In genomic region chr4:38728651-38729141, GRCh38 we compare ENCODE assay signal across 14 cellular contexts. TPM values are rescaled to one million over a fixed set of nuclear protein-coding genes. Genes with fewer than 3 reads are reported as not detected.
DNase-seq lines count a peak whose midpoint lies in the region; ATAC-seq and TF ChIP-seq lines count a peak whose summit lies in the region.
"Had no signal": no experiment of that assay in that cellular context is flagged by ENCODE, and none has a peak within 500 bp of the region (broad histone marks: within the 10 kb centered on the region; RNA-seq: fewer than 3 reads in every experiment).

No MANE protein-coding gene starts in this region.

- peaks cover 32% of the 10 kb centered on the region for H3K4me1 Mint-ChIP-seq in activated CD4-positive, alpha-beta T cell treated with anti-CD3 and anti-CD28 coated beads, Interleukin-2, amount 10 ng/mL, durations not matched to agents 7 days and 5 days
- H3K4me1 Mint-ChIP-seq in Caco-2 (ENCODE audit: low read depth, unreplicated experiment), result peaks cover 11% of the 10 kb centered on the region

- WGBS in hepatocyte (ENCODE audit: low lambda C conversion rate, missing lambda C conversion rate), result 54% methylated on average over 4 of the region's 4 CpGs

- H3K27me3 Mint-ChIP-seq in activated CD4-positive, alpha-beta T cell treated with anti-CD3 and anti-CD28 coated beads, Interleukin-2, amount 10 ng/mL, durations not matched to agents 7 days and 5 days, result no peaks in the 10 kb centered on the region
- H3K27me3 Mint-ChIP-seq in Caco-2 (ENCODE audit: insufficient read depth, unreplicated experiment), result no peaks in the 10 kb centered on the region
- H3K27me3 Mint-ChIP-seq: B cell, naive B cell had no signal

- no peak overlapping the region for H3K27ac ChIP-seq in hepatocyte
- H3K27ac ChIP-seq: vagina had no signal

- H3K4me3 ChIP-seq in hepatocyte (no peak overlapping the region), Caco-2 (ENCODE audit: low read depth, low read length) (no peak overlapping the region)
- H3K4me3 ChIP-seq: vagina had no signal

- H3K4me1 ChIP-seq in hepatocyte (ENCODE audit: insufficient read depth) (no peaks in the 10 kb centered on the region), Caco-2 (peaks cover 16% of the 10 kb centered on the region)

- no peak overlapping the region for H3K4me3 Mint-ChIP-seq in activated CD4-positive, alpha-beta T cell treated with anti-CD3 and anti-CD28 coated beads, Interleukin-2, amount 10 ng/mL, durations not matched to agents 7 days and 5 days
- no peak overlapping the region for H3K4me3 Mint-ChIP-seq in Caco-2 (ENCODE audit: unreplicated experiment)
- H3K4me3 Mint-ChIP-seq: B cell, naive B cell had no signal

- BruUV-seq in Caco-2 (replicated peaks; lab: Mats Ljungman, UMichigan), result no TSS peak

- CTCF ChIA-PET in activated CD4-positive, alpha-beta T cell treated with anti-CD3 and anti-CD28 coated beads, Interleukin-2, amount 10 ng/mL, durations not matched to agents 7 days and 5 days (lab: Charles Lee), result interaction anchor here (1.3 kb wide), 1 partner anchor 549 kb away, joined by 4 read pairs; no protein-coding TSS in a partner anchor
- CTCF ChIA-PET in Caco-2 (lab: Charles Lee), result interaction anchor here (0.5 kb wide), 1 partner anchor 348 kb away, joined by 4 read pairs; no protein-coding TSS in a partner anchor

- POLR2A ChIA-PET in activated CD4-positive, alpha-beta T cell treated with anti-CD3 and anti-CD28 coated beads, Interleukin-2, amount 10 ng/mL, durations not matched to agents 7 days and 5 days (lab: Charles Lee), result no interaction called here
- POLR2A ChIA-PET in Caco-2 (lab: Charles Lee), result no interaction called here

- H3K27ac Mint-ChIP-seq in activated CD4-positive, alpha-beta T cell treated with anti-CD3 and anti-CD28 coated beads, Interleukin-2, amount 10 ng/mL, durations not matched to agents 7 days and 5 days, result peak overlapping the region; percentile 14
- no peak overlapping the region for H3K27ac Mint-ChIP-seq in Caco-2 (ENCODE audit: unreplicated experiment)
- H3K27ac Mint-ChIP-seq: B cell had no signal

- no peaks in the 10 kb centered on the region for H3K9me2 ChIP-seq in hepatocyte (replicated peaks; ENCODE audit: insufficient read depth)

- H3K79me2 ChIP-seq in hepatocyte, result no peaks in the 10 kb centered on the region

- H3K4me2 ChIP-seq in hepatocyte, result no peak overlapping the region

- DNase-seq in activated CD4-positive, alpha-beta T cell treated with anti-CD3 and anti-CD28 coated beads, Interleukin-2, amount 10 ng/mL, durations not matched to agents 7 days and 5 days, result no peak
- no peak for DNase-seq in activated CD4-positive, alpha-beta T cell treated with anti-CD3 and anti-CD28 coated beads, Interleukin-2, amount 50 U/mL, for 1 hour
- DNase-seq in OCI-M1 (lab: John Stamatoyannopoulos, UW), result peak; percentile 33
- peak; percentile 13 for DNase-seq in hepatocyte (ENCODE audit: low spot score)
- peak; percentile 57 for DNase-seq in ureter (ENCODE audit: low spot score)
- DNase-seq in activated CD8-positive, alpha-beta memory T cell treated with anti-CD3 and anti-CD28 coated beads for 24 hours, result no peak
- no peak for DNase-seq in Caco-2
- DNase-seq in omental fat pad (ENCODE audit: low spot score), result no peak
- DNase-seq: naive B cell; NCI-H1048; stimulated activated CD4-positive, alpha-beta T cell treated with anti-CD3 and anti-CD28 coated beads, Interleukin-4, amount 100 ng/mL, for 24 hours had no signal

- intact Hi-C loops in Caco-2 (cut with micrococcal nuclease; ENCODE audit: unreplicated experiment), result no loop called here

- TF ChIP-seq CTCF in hepatocyte (IDR thresholded peaks at IDR 0.05; ENCODE audit: poor library complexity) (peak; percentile 7), Caco-2 (IDR thresholded peaks at IDR 0.05; ENCODE audit: insufficient read depth in 1 of 2, low read depth in 1 of 2, low read length in 1 of 2, severe bottlenecking in 1 of 2, unreplicated experiment in 1 of 2) (no peak), omental fat pad (IDR thresholded peaks at IDR 0.05) (no peak)

- no peaks in the 10 kb centered on the region for H4K20me1 ChIP-seq in hepatocyte (ENCODE audit: insufficient read depth, poor library complexity, severe bottlenecking)

- peaks cover 4% of the 10 kb centered on the region for H3K36me3 Mint-ChIP-seq in activated CD4-positive, alpha-beta T cell treated with anti-CD3 and anti-CD28 coated beads, Interleukin-2, amount 10 ng/mL, durations not matched to agents 7 days and 5 days (ENCODE audit: low read depth)
- H3K36me3 Mint-ChIP-seq in Caco-2 (ENCODE audit: insufficient read depth, unreplicated experiment), result no peaks in the 10 kb centered on the region

- no peak for ATAC-seq in omental fat pad (ENCODE audit: low FRiP score)

- H3K27me3 ChIP-seq in hepatocyte (no peaks in the 10 kb centered on the region), Caco-2 (replicated peaks; ENCODE audit: control insufficient read depth, insufficient read depth, low read length) (no peaks in the 10 kb centered on the region)
- H3K27me3 ChIP-seq: vagina had no signal

- H3K9me3 ChIP-seq in hepatocyte (ENCODE audit: low read depth) (no peaks in the 10 kb centered on the region), Caco-2 (no peaks in the 10 kb centered on the region)
- H3K9me3 ChIP-seq: vagina had no signal

- H2AFZ ChIP-seq in hepatocyte, result no peak overlapping the region

- peaks cover 7% of the 10 kb centered on the region for H3K9me3 Mint-ChIP-seq in activated CD4-positive, alpha-beta T cell treated with anti-CD3 and anti-CD28 coated beads, Interleukin-2, amount 10 ng/mL, durations not matched to agents 7 days and 5 days
- H3K9me3 Mint-ChIP-seq in Caco-2 (ENCODE audit: unreplicated experiment), result peaks cover 10% of the 10 kb centered on the region

- H3K36me3 ChIP-seq in hepatocyte (replicated peaks; ENCODE audit: insufficient read depth, low read depth) (no peaks in the 10 kb centered on the region), Caco-2 (ENCODE audit: control insufficient read depth, insufficient read depth, low read length) (no peaks in the 10 kb centered on the region)
- H3K36me3 ChIP-seq: vagina had no signal

RNA-seq across cellular contexts. Expression of gene TLR10, which starts 54.1 kb away (rescaled TPM):
- under 1 TPM in 1 of 2 experiments, not detected in 1; 0.23 TPM for total RNA-seq in activated CD4-positive, alpha-beta T cell treated with anti-CD3 and anti-CD28 coated beads, Interleukin-2, amount 10 ng/mL, durations not matched to agents 7 days and 5 days
- not detected in 2 replicates for total RNA-seq in hepatocyte
- polyA plus RNA-seq in hepatocyte, result not detected in 2 replicates
- total RNA-seq in ureter, result 0.10 TPM
- total RNA-seq in Caco-2 (2022), result not detected in 2 replicates
- 1 to 10 TPM in 1 of 4 donors, under 1 TPM in 3; 0.12 to 2.5 (median 0.33) TPM for total RNA-seq in omental fat pad
- total RNA-seq: fibroblast of lung, vagina had no signal
- polyA plus RNA-seq: fibroblast of lung had no signal

Comparison
In these comparisons a context has a peak if more than half of its experiments do, and no peak if none do; other contexts are left out.
1. DNase-seq: peak in OCI-M1 (single experiment), hepatocyte (single experiment) and ureter (single experiment); none in activated CD4-positive, alpha-beta T cell treated with anti-CD3 and anti-CD28 coated beads, Interleukin-2, amount 10 ng/mL, durations not matched to agents 7 days and 5 days (single experiment), activated CD4-positive, alpha-beta T cell treated with anti-CD3 and anti-CD28 coated beads, Interleukin-2, amount 50 U/mL, for 1 hour (single experiment), activated CD8-positive, alpha-beta memory T cell treated with anti-CD3 and anti-CD28 coated beads for 24 hours (single experiment), Caco-2 (0 of 2) and omental fat pad (single experiment).